14 cellular contexts compared by ENCODE assay signal in genomic region chr4:134627386-134627785, GRCh38.
"Had no signal": no experiment of that assay in that cellular context is flagged by ENCODE, and none has a peak within 500 bp of the region (broad histone marks: within the 10 kb centered on the region; RNA-seq: fewer than 3 reads in every experiment).

No MANE protein-coding gene starts in this region.

- H3K4me1 ChIP-seq: uterus had no signal

- H3K27ac ChIP-seq: cardiac muscle cell, ovary, stomach, thoracic aorta, uterus had no signal

- H3K9me3 ChIP-seq: ovary, stomach, thoracic aorta, uterus had no signal

- H3K4me3 ChIP-seq: cardiac muscle cell, ovary, stomach, thoracic aorta, uterus had no signal

- H3K36me3 ChIP-seq: cardiac muscle cell, ovary, stomach, thoracic aorta, uterus had no signal

- DNase-seq: activated CD4-positive, alpha-beta T cell treated with anti-CD3 and anti-CD28 coated beads for 36 hours; activated CD8-positive, alpha-beta memory T cell treated with anti-CD3 and anti-CD28 coated beads, Interleukin-2, amount 50 U/mL, for 48 hours; activated CD8-positive, alpha-beta T cell treated with anti-CD3 and anti-CD28 coated beads, Interleukin-2, amount 10 ng/mL, durations not matched to agents 7 days and 5 days; activated naive CD8-positive, alpha-beta T cell treated with anti-CD3 and anti-CD28 coated beads, Interleukin-2, amount 10 ng/mL, durations not matched to agents 7 days and 5 days; aorta; foreskin melanocyte; left cardiac atrium; mammary epithelial cell; ovary; stomach; T-cell; uterus had no signal

- ATAC-seq: activated CD4-positive, alpha-beta T cell treated with anti-CD3 and anti-CD28 coated beads for 36 hours; activated CD8-positive, alpha-beta T cell treated with anti-CD3 and anti-CD28 coated beads, Interleukin-2, amount 10 ng/mL, durations not matched to agents 7 days and 5 days; left cardiac atrium; T-cell had no signal

- H3K27me3 ChIP-seq: cardiac muscle cell, ovary, stomach, uterus had no signal
